Comparison of ENCODE assay signal across 8 cellular contexts in the genomic region with DNA sequence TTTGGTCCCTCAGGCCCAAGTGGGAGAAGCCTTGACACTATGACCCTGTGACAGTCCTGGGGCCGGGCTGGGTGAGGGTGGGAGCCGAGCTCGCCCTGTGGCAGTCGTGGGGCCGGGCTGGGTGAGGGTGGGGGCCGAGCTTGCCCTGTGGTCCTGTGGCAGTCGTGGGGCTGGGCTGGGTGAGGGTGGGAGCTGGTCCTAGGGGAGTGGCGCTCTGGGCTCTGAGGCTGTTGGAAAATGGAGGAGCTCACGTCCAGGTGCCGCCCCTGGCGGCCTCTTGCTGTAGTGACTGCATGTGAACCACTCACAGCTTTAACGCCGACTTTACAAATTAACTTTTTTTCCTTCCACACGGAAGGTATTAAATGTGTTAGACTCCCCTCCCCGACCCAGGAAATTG.
DNase-seq lines count a peak whose midpoint lies in the region; ATAC-seq and TF ChIP-seq lines count a peak whose summit lies in the region.

No MANE protein-coding gene starts in this region.

- no peak overlapping the region for H3K4me3 ChIP-seq in GM12864 (ENCODE audit: low read depth, low read length)

- TF ChIP-seq CTCF in GM12864 (IDR thresholded peaks at IDR 0.05; ENCODE audit: low read depth, low read length, missing control alignments) = peak; percentile 77

- ATAC-seq in HG02610 (IDR thresholded peaks at IDR 0.05; ENCODE audit: unreplicated experiment) = no peak

- no peak for DNase-seq in GM12864 (ENCODE audit: low read depth)
- DNase-seq in HT-29 (ENCODE audit: low spot score) = peak; percentile 56
- peak; percentile 8 for DNase-seq in activated effector memory CD4-positive, alpha-beta T cell treated with Interleukin-2 at 50 U/mL for 16 hours
- DNase-seq in iris pigment epithelial cell (ENCODE audit: low read depth) = peak; percentile 7
- DNase-seq in stimulated activated CD8-positive, alpha-beta memory T cell treated with anti-CD3 and anti-CD28 coated beads, Interleukin-7, amount 100 ng/mL, for 24 hours (ENCODE audit: low read depth) = peak; percentile 14
- no peak for DNase-seq in superior temporal gyrus (ENCODE audit: extremely low spot score)
- no peak for DNase-seq in mucosa of gallbladder (ENCODE audit: low spot score)

Comparison
In these comparisons a context has a peak if more than half of its experiments do, and no peak if none do; other contexts are left out.
1. DNase-seq: peak in HT-29 (single experiment), activated effector memory CD4-positive, alpha-beta T cell treated with Interleukin-2 at 50 U/mL for 16 hours (single experiment), iris pigment epithelial cell (single experiment) and stimulated activated CD8-positive, alpha-beta memory T cell treated with anti-CD3 and anti-CD28 coated beads, Interleukin-7, amount 100 ng/mL, for 24 hours (single experiment); none in GM12864 (single experiment), superior temporal gyrus (single experiment) and mucosa of gallbladder (single experiment).